Comparison of ENCODE assay signal across 20 cellular contexts in the genomic region with DNA sequence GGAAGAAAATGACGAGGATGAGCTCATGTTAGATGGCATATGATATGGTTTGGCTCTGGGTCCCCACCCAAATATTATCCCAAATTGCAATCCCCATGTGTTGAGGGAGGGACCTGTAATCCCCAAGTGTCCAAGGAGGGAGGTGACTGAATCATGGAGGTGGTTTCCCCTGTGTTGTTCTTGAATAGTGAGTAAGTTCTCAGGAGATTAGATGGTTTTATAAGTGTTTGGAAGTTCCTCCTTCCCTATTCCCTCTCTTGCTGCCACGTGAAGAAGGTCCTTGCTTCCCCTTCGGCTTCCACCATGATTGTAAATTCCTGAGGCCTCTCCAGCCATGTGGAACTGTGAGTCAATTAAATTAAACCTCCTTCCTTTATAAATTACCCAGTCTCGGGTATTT. TPM values are rescaled to one million over a fixed set of nuclear protein-coding genes. Genes with fewer than 3 reads are reported as not detected.
"Had no signal": no experiment of that assay in that cellular context is flagged by ENCODE, and none has a peak within 500 bp of the region (broad histone marks: within the 10 kb centered on the region; RNA-seq: fewer than 3 reads in every experiment).

No MANE protein-coding gene starts in this region.

- H3K9me3 ChIP-seq: adrenal gland, esophagus muscularis mucosa, upper lobe of left lung had no signal

- H3K4me3 ChIP-seq: adrenal gland, coronary artery, esophagus muscularis mucosa, neural progenitor cell, upper lobe of left lung had no signal

- H3K27ac ChIP-seq: adrenal gland, coronary artery, esophagus muscularis mucosa, neural progenitor cell, upper lobe of left lung, WERI-Rb-1 had no signal

- H3K36me3 ChIP-seq: adrenal gland, esophagus muscularis mucosa, neural progenitor cell, upper lobe of left lung, WERI-Rb-1 had no signal

- FAIRE-seq: bronchial epithelial cell had no signal

- H2AFZ ChIP-seq: neural progenitor cell had no signal

- DNase-seq: activated CD4-positive, alpha-beta T cell treated with anti-CD3 and anti-CD28 coated beads for 1 hour; activated CD8-positive, alpha-beta memory T cell treated with anti-CD3 and anti-CD28 coated beads for 24 hours; activated CD8-positive, alpha-beta memory T cell treated with anti-CD3 and anti-CD28 coated beads, Interleukin-2, amount 50 U/mL, for 4 hours; activated naive CD4-positive, alpha-beta T cell; activated T-cell treated with anti-CD3 and anti-CD28 coated beads, Interleukin-2, amount 50 U/mL, for 24 hours; adrenal gland; hippocampal formation; mesendoderm; naive thymus-derived CD8-positive, alpha-beta T cell; stimulated activated CD4-positive, alpha-beta T cell treated with anti-CD3 and anti-CD28 coated beads, Interleukin-12 subunit alpha, Interleukin-12 subunit beta, amount 100 ng/mL, for 4 hours; stimulated activated CD4-positive, alpha-beta T cell treated with anti-CD3 and anti-CD28 coated beads, Interleukin-4, amount 100 ng/mL, for 4 hours; stimulated activated naive CD8-positive, alpha-beta T cell treated with anti-CD3 and anti-CD28 coated beads, Interleukin-15, Interleukin-2, amounts not matched to agents 100 U/mL and 50 U/mL, for 24 hours; upper lobe of left lung; WERI-Rb-1 had no signal

- H3K27me3 ChIP-seq: adrenal gland, esophagus muscularis mucosa, neural progenitor cell, upper lobe of left lung had no signal

- H3K9ac ChIP-seq: neural progenitor cell had no signal

- H3K4me1 ChIP-seq: adrenal gland, esophagus muscularis mucosa, neural progenitor cell had no signal

- ATAC-seq: activated T-helper 17 cell treated with anti-CD3 and anti-CD28 coated beads, Interleukin-2, amount 50 U/mL, for 72 hours; naive thymus-derived CD8-positive, alpha-beta T cell; stimulated activated naive CD8-positive, alpha-beta T cell treated with anti-CD3 and anti-CD28 coated beads, Interleukin-15, Interleukin-2, amounts not matched to agents 100 U/mL and 50 U/mL, for 24 hours had no signal

- H3K4me2 ChIP-seq: neural progenitor cell had no signal

RNA-seq across cellular contexts. Expression of gene EDIL3, which starts 10.1 kb away (rescaled TPM):
- total RNA-seq: activated T-helper 17 cell treated with anti-CD3 and anti-CD28 coated beads, Interleukin-2, amount 50 U/mL, for 72 hours; naive thymus-derived CD8-positive, alpha-beta T cell; T-helper 2 cell treated with Interferon-gamma antibody and Interleukin-4, amounts not matched to agents 100 ng/mL and 5 ng/mL, for 36 hours had no signal
- polyA plus RNA-seq: naive thymus-derived CD8-positive, alpha-beta T cell had no signal
